Comparison of ENCODE assay signal across 19 cellular contexts in genomic region chr21:31041295-31042079, GRCh38. TPM values are rescaled to one million over a fixed set of nuclear protein-coding genes. Genes with fewer than 3 reads are reported as not detected.
DNase-seq lines count a peak whose midpoint lies in the region; ATAC-seq, FAIRE-seq and TF ChIP-seq lines count a peak whose summit lies in the region.
"Had no signal": no experiment of that assay in that cellular context is flagged by ENCODE, and none has a peak within 500 bp of the region (broad histone marks: within the 10 kb centered on the region; RNA-seq: fewer than 3 reads in every experiment).

No MANE protein-coding gene starts in this region.

- peak; percentile 84 for FAIRE-seq in GM12891 (lab: Jason Lieb, UNC)

- H4K20me1 ChIP-seq in OCI-LY3 (ENCODE audit: insufficient read depth, low read length): no peaks in the 10 kb centered on the region

- H3K4me2 ChIP-seq in OCI-LY3 (ENCODE audit: low read length): peak overlapping the region; percentile 79
- H3K4me2 ChIP-seq: PC-9 had no signal

- no peak for TF ChIP-seq POLR2A in GM12891 (IDR thresholded peaks at IDR 0.05; ENCODE audit: low read depth, low read length)

- no peaks in the 10 kb centered on the region for H3K27me3 ChIP-seq in OCI-LY3 (ENCODE audit: low read depth, low read length)
- H3K27me3 ChIP-seq: brain microvascular endothelial cell, upper lobe of right lung had no signal

- H3K4me1 ChIP-seq in OCI-LY3 (ENCODE audit: low read length): peaks cover 24% of the 10 kb centered on the region
- H3K4me1 ChIP-seq: upper lobe of right lung had no signal

- H3K79me2 ChIP-seq in OCI-LY3 (ENCODE audit: low read length): no peaks in the 10 kb centered on the region

- H3K4me3 ChIP-seq in OCI-LY3 (ENCODE audit: low read length): peak overlapping the region; percentile 53
- H3K4me3 ChIP-seq: lung, PC-9, upper lobe of right lung had no signal

- H3K9ac ChIP-seq in OCI-LY3 (ENCODE audit: low read length): peak overlapping the region; percentile 61

- H3K36me3 ChIP-seq in OCI-LY3 (replicated peaks; ENCODE audit: low read depth, low read length): no peaks in the 10 kb centered on the region
- H3K36me3 ChIP-seq: brain microvascular endothelial cell, upper lobe of right lung had no signal

- H3K9me3 ChIP-seq in OCI-LY3 (ENCODE audit: insufficient read depth, low read length): no peaks in the 10 kb centered on the region
- H3K9me3 ChIP-seq: upper lobe of right lung had no signal

- peak overlapping the region; percentile 83 for H3K27ac ChIP-seq in OCI-LY3 (ENCODE audit: low read length)
- H3K27ac ChIP-seq: brain microvascular endothelial cell, PC-9, upper lobe of right lung had no signal

- ATAC-seq in GM19351 (IDR thresholded peaks at IDR 0.05; ENCODE audit: unreplicated experiment) (peak; percentile 62), HG02763 (IDR thresholded peaks at IDR 0.05; ENCODE audit: unreplicated experiment) (peak; percentile 46), omental fat pad (ENCODE audit: low FRiP score) (no peak)
- ATAC-seq: stimulated activated effector memory CD8-positive, alpha-beta T cell treated with anti-CD3 and anti-CD28 coated beads, Interleukin-12 subunit alpha, Interleukin-12 subunit beta, amount 100 ng/mL, for 72 hours; upper lobe of right lung had no signal

- TF ChIP-seq CTCF in OCI-LY3 (IDR thresholded peaks at IDR 0.05; ENCODE audit: low read depth, low read length): peak; percentile 31; the same call in 1 of the 2 replicates
- TF ChIP-seq CTCF in omental fat pad (IDR thresholded peaks at IDR 0.05): no peak

- peak overlapping the region; percentile 26 for H2AFZ ChIP-seq in OCI-LY3 (ENCODE audit: low read depth, low read length)
- H2AFZ ChIP-seq: PC-9 had no signal

- no peak for DNase-seq in GM12891 (ENCODE audit: insufficient read length, low spot score)
- DNase-seq in DMS153 treated with DMSO at 0.1 percent for 48 hours (lab: John Stamatoyannopoulos, UW; ENCODE audit: unreplicated experiment): no peak
- no peak for DNase-seq in omental fat pad (ENCODE audit: low spot score)
- no peak for DNase-seq in stimulated activated naive CD4-positive, alpha-beta T cell treated with Interleukin-2 at 50 U/mL for 16 hours (lab: John Stamatoyannopoulos, UW)
- DNase-seq in NCI-H1417 treated with DMSO at 0.1 percent for 48 hours (lab: John Stamatoyannopoulos, UW): no peak
- DNase-seq: activated B cell treated with CpG ODN at 0.5 μM for 24 hours; activated naive CD4-positive, alpha-beta T cell treated with Interleukin-2 at 50 U/mL for 16 hours; brain microvascular endothelial cell; hypothalamus; NCI-H2171; PC-9; stimulated activated CD4-positive, alpha-beta T cell treated with anti-CD3 and anti-CD28 coated beads, Interleukin-4, amount 100 ng/mL, for 4 hours; upper lobe of right lung had no signal

TF ChIP-seq in GM12891, 5 proteins besides CTCF, POLR2A, EP300 and RAD21:
- no peak for TF ChIP-seq POLR2AphosphoS5 (IDR thresholded peaks at IDR 0.05; ENCODE audit: low read depth, low read length)
- TF ChIP-seq SPI1 (IDR thresholded peaks at IDR 0.05; ENCODE audit: low read depth, low read length): no peak
- TF ChIP-seq POU2F2 (IDR thresholded peaks at IDR 0.05; ENCODE audit: low read depth, low read length): no peak
- no peak for TF ChIP-seq PAX5 (IDR thresholded peaks at IDR 0.05; ENCODE audit: insufficient read depth, low read length, severe bottlenecking)

RNA-seq across cellular contexts. Expression of gene KRTAP19-8, which starts 3.2 kb away (rescaled TPM):
- polyA plus RNA-seq in GM12891 (2012; ENCODE audit: low read depth, missing spikeins): not detected
- total RNA-seq in omental fat pad: not detected
- total RNA-seq: activated B cell treated with CpG ODN at 0.5 μM for 24 hours, lung, neural crest cell, PC-9, upper lobe of right lung had no signal
- polyA plus RNA-seq: lung had no signal
